1 cellular context compared by ENCODE assay signal in genomic region chr10:73867871-73868631, GRCh38.
TF ChIP-seq lines count a peak whose summit lies in the region.

No MANE protein-coding gene starts in this region.

TF ChIP-seq in K562, 482 proteins besides CTCF, POLR2A, EP300 and RAD21:
- TF ChIP-seq ZNF41 (CRISPR knock-in tag; conservative IDR thresholded peaks at IDR 0.05) (no peak), SNIP1 (IDR thresholded peaks at IDR 0.05; ENCODE audit: low read depth) (no peak), WHSC1 (IDR thresholded peaks at IDR 0.05; ENCODE audit: low read length) (peak; percentile 66), ZBTB33 (CRISPR knock-in tag; IDR thresholded peaks at IDR 0.05) (peak; percentile 83)
